10 cellular contexts compared by ENCODE assay signal in genomic region chr1:52424238-52424637, GRCh38. TPM values are rescaled to one million over a fixed set of nuclear protein-coding genes. Genes with fewer than 3 reads are reported as not detected.
DNase-seq lines count a peak whose midpoint lies in the region; ATAC-seq and TF ChIP-seq lines count a peak whose summit lies in the region.
"Had no signal": no experiment of that assay in that cellular context is flagged by ENCODE, and none has a peak within 500 bp of the region (broad histone marks: within the 10 kb centered on the region; RNA-seq: fewer than 3 reads in every experiment).

No MANE protein-coding gene starts in this region.

- H3K4me3 Mint-ChIP-seq in activated CD4-positive, alpha-beta T cell treated with anti-CD3 and anti-CD28 coated beads, Interleukin-2, amount 10 ng/mL, durations not matched to agents 24 days and 14 days = peak overlapping the region; percentile 67
- peak overlapping the region; percentile 38 to 79 (median 74) for H3K4me3 Mint-ChIP-seq in immature natural killer cell

- peak overlapping the region; percentile 81 for H3K27ac Mint-ChIP-seq in activated CD4-positive, alpha-beta T cell treated with anti-CD3 and anti-CD28 coated beads, Interleukin-2, amount 10 ng/mL, durations not matched to agents 24 days and 14 days
- peak overlapping the region; percentile 87 to 98 (median 94) for H3K27ac Mint-ChIP-seq in immature natural killer cell

- no peaks in the 10 kb centered on the region for H3K27me3 Mint-ChIP-seq in activated CD4-positive, alpha-beta T cell treated with anti-CD3 and anti-CD28 coated beads, Interleukin-2, amount 10 ng/mL, durations not matched to agents 24 days and 14 days
- H3K27me3 Mint-ChIP-seq in immature natural killer cell (ENCODE audit: low read depth in 3 of 3) = peaks cover 0 to 8% (median 0%) of the 10 kb centered on the region in 3 donors

- intact Hi-C loops in activated CD4-positive, alpha-beta T cell treated with anti-CD3 and anti-CD28 coated beads, Interleukin-2, amount 10 ng/mL, durations not matched to agents 24 days and 14 days (cut with micrococcal nuclease) = loop anchor here (1.0 kb wide), 3 partner anchors 20 to 262 kb away; partner anchors contain the start of genes ORC1, PRPF38A and TUT4

- peak overlapping the region in 1 of 2 experiments; percentile 39; a peak in 2 of 4 replicates for H3K4me3 ChIP-seq in DND-41 (ENCODE audit: low read depth in 1 of 2, low read length in 2 of 2)
- H3K4me3 ChIP-seq: SK-N-MC had no signal

- CTCF ChIA-PET in RWPE1 (lab: Yijun Ruan, JAX) = no interaction called here

- POLR2A ChIA-PET in RWPE1 (lab: Yijun Ruan, JAX; ENCODE audit: low non-redundant PET) = no interaction called here

- H3K4me2 ChIP-seq in DND-41 (ENCODE audit: insufficient read depth, low read length) = peak overlapping the region; percentile 58

- no peak for TF ChIP-seq CTCF in DND-41 (IDR thresholded peaks at IDR 0.05; ENCODE audit: borderline replicate concordance, extremely low read depth, low read length, poor library complexity, severe bottlenecking)
- TF ChIP-seq CTCF in RWPE1 (conservative IDR thresholded peaks at IDR 0.05; ENCODE audit: low read depth) = no peak

- H4K20me1 ChIP-seq in DND-41 (ENCODE audit: insufficient read depth, low read length) = no peaks in the 10 kb centered on the region

- DNase-seq in DND-41 (peak; percentile 58), M059J (ENCODE audit: low read depth) (peak; percentile 23), immature natural killer cell (peak in 2 of 3 donors; percentile 39 to 44), NCI-H2227 treated with DMSO at 0.1 percent for 48 hours (lab: John Stamatoyannopoulos, UW) (no peak), RWPE1 (ENCODE audit: low spot score) (no peak)
- DNase-seq in activated CD4-positive, alpha-beta T cell treated with anti-CD3 and anti-CD28 coated beads, Interleukin-2, amount 10 ng/mL, durations not matched to agents 24 days and 14 days = peak; percentile 78
- DNase-seq: NCI-H146 had no signal

- H3K4me1 ChIP-seq in DND-41 (ENCODE audit: insufficient read depth, low read length) = peaks cover 63% of the 10 kb centered on the region

- no peaks in the 10 kb centered on the region for H3K27me3 ChIP-seq in DND-41 (ENCODE audit: insufficient read depth, low read length, poor library complexity)

- H2AFZ ChIP-seq in DND-41 (ENCODE audit: low read depth, low read length) = peak overlapping the region; percentile 40

- peak overlapping the region; percentile 55 for H3K9ac ChIP-seq in DND-41 (ENCODE audit: low read depth, low read length)

- no peaks in the 10 kb centered on the region for H3K9me3 Mint-ChIP-seq in activated CD4-positive, alpha-beta T cell treated with anti-CD3 and anti-CD28 coated beads, Interleukin-2, amount 10 ng/mL, durations not matched to agents 24 days and 14 days
- H3K9me3 Mint-ChIP-seq in immature natural killer cell = no peaks in the 10 kb centered on the region

- H3K27ac ChIP-seq in DND-41 (ENCODE audit: low read length) (peak overlapping the region; percentile 94), RWPE1 (no peak overlapping the region)
- H3K27ac ChIP-seq: SK-N-MC had no signal

- H3K36me3 ChIP-seq in DND-41 (ENCODE audit: insufficient read depth, low read length) = peaks cover 44% of the 10 kb centered on the region

- H3K36me3 Mint-ChIP-seq in activated CD4-positive, alpha-beta T cell treated with anti-CD3 and anti-CD28 coated beads, Interleukin-2, amount 10 ng/mL, durations not matched to agents 24 days and 14 days (ENCODE audit: low read depth) = peaks cover 47% of the 10 kb centered on the region
- peaks cover 6 to 16% (median 15%) of the 10 kb centered on the region in 3 donors for H3K36me3 Mint-ChIP-seq in immature natural killer cell

- ATAC-seq in DND-41 (ENCODE audit: insufficient read depth, low read depth) (peak; percentile 88), GM21515 (IDR thresholded peaks at IDR 0.05; ENCODE audit: unreplicated experiment) (no peak), GM18502 (IDR thresholded peaks at IDR 0.05; ENCODE audit: poor library complexity, unreplicated experiment) (no peak)

- peaks cover 39% of the 10 kb centered on the region for H3K4me1 Mint-ChIP-seq in activated CD4-positive, alpha-beta T cell treated with anti-CD3 and anti-CD28 coated beads, Interleukin-2, amount 10 ng/mL, durations not matched to agents 24 days and 14 days
- H3K4me1 Mint-ChIP-seq in immature natural killer cell = peaks cover 18 to 37% of the 10 kb centered on the region in 2 donors

- peaks cover 28% of the 10 kb centered on the region for H3K79me2 ChIP-seq in DND-41 (ENCODE audit: insufficient read depth, low read length)

- H3K9me3 ChIP-seq in DND-41 (ENCODE audit: insufficient read depth, low read length, severe bottlenecking) = no peaks in the 10 kb centered on the region

RNA-seq across cellular contexts. Expression of gene PRPF38A, which starts 19.8 kb away (rescaled TPM):
- 15.6 and 19.5 TPM in 2 replicates for total RNA-seq in M059J (2014; rRNA removed; shearing (Covaris generic))
- 106 and 108 TPM in 2 replicates for total RNA-seq in activated CD4-positive, alpha-beta T cell treated with anti-CD3 and anti-CD28 coated beads, Interleukin-2, amount 10 ng/mL, durations not matched to agents 24 days and 14 days
- 10 to 100 TPM; 34.3 to 56.6 (median 42.0) TPM for polyA plus RNA-seq in immature natural killer cell

RNA-seq across cellular contexts. Expression of gene ORC1, which starts 20.0 kb away (rescaled TPM):
- 16.7 and 20.2 TPM in 2 replicates for total RNA-seq in M059J (2014; rRNA removed; shearing (Covaris generic))
- total RNA-seq in activated CD4-positive, alpha-beta T cell treated with anti-CD3 and anti-CD28 coated beads, Interleukin-2, amount 10 ng/mL, durations not matched to agents 24 days and 14 days = 43.5 and 44.2 TPM in 2 replicates
- 1 to 10 TPM in 1 of 3 donors, under 1 TPM in 2; 0.46 to 1.2 (median 0.58) TPM for polyA plus RNA-seq in immature natural killer cell

RNA-seq across cellular contexts. Expression of gene CC2D1B, which starts 58.2 kb away (rescaled TPM):
- 20.8 and 32.5 TPM in 2 replicates for total RNA-seq in M059J (2014; rRNA removed; shearing (Covaris generic))
- 34.8 and 36.7 TPM in 2 replicates for total RNA-seq in activated CD4-positive, alpha-beta T cell treated with anti-CD3 and anti-CD28 coated beads, Interleukin-2, amount 10 ng/mL, durations not matched to agents 24 days and 14 days
- 10 to 100 TPM in 1 of 3 donors, 1 to 10 TPM in 2; 4.6 to 15.5 (median 4.8) TPM for polyA plus RNA-seq in immature natural killer cell

Comparison
In these comparisons a context has a peak if more than half of its experiments do, and no peak if none do; other contexts are left out.
1. DNase-seq: peak in DND-41 (single experiment), M059J (single experiment), activated CD4-positive, alpha-beta T cell treated with anti-CD3 and anti-CD28 coated beads, Interleukin-2, amount 10 ng/mL, durations not matched to agents 24 days and 14 days (single experiment) and immature natural killer cell (2 of 3); none in NCI-H2227 treated with DMSO at 0.1 percent for 48 hours (single experiment) and RWPE1 (single experiment).